ENCODE assay signal across 1 cellular context in genomic region chr1:42214447-42214871, GRCh38.
A peak's percentile ranks its signal among the peaks of the same experiment; 100 is the strongest.
TF ChIP-seq lines count a peak whose summit lies in the region.

No MANE protein-coding gene starts in this region.

TF ChIP-seq in HepG2, 621 proteins besides CTCF, POLR2A, EP300 and RAD21 (continued from another document and continues in another):
- TF ChIP-seq MIXL1 (CRISPR knock-in tag; IDR thresholded peaks at IDR 0.05) = no peak
- TF ChIP-seq DMAP1 (CRISPR knock-in tag; IDR thresholded peaks at IDR 0.05) = no peak
- TF ChIP-seq GLMP (CRISPR knock-in tag; IDR thresholded peaks at IDR 0.05; ENCODE audit: borderline replicate concordance) = no peak
- no peak for TF ChIP-seq MYPOP (CRISPR knock-in tag; IDR thresholded peaks at IDR 0.05)
- no peak for TF ChIP-seq TGIF2 (CRISPR knock-in tag; IDR thresholded peaks at IDR 0.05)
- peak; percentile 73; the same call in 1 of the 2 replicates for TF ChIP-seq NFIC (IDR thresholded peaks at IDR 0.05; ENCODE audit: low read length)
- no peak for TF ChIP-seq KAT2B (IDR thresholded peaks at IDR 0.05; ENCODE audit: borderline replicate concordance, low read depth, low read length)
- peak; percentile 80 for TF ChIP-seq SMAD3 (CRISPR knock-in tag; IDR thresholded peaks at IDR 0.05)
- peak; percentile 35; the same call in 1 of the 2 replicates for TF ChIP-seq ZNF788 (CRISPR knock-in tag; IDR thresholded peaks at IDR 0.05; ENCODE audit: borderline replicate concordance)
- TF ChIP-seq NKX3-1 (CRISPR knock-in tag; IDR thresholded peaks at IDR 0.05) = no peak
- no peak for TF ChIP-seq ZNF235 (CRISPR knock-in tag; IDR thresholded peaks at IDR 0.05; ENCODE audit: borderline replicate concordance)
- no peak for TF ChIP-seq HMGA1 (CRISPR knock-in tag; conservative IDR thresholded peaks at IDR 0.05)
- no peak for TF ChIP-seq HINFP (CRISPR knock-in tag; IDR thresholded peaks at IDR 0.05; ENCODE audit: low read depth)
- TF ChIP-seq ZSCAN31 (CRISPR knock-in tag; IDR thresholded peaks at IDR 0.05; ENCODE audit: low read depth) = 0 out of 2 replicates have a peak, but pooled peaks have one; percentile 18
- TF ChIP-seq HOXD1 (CRISPR knock-in tag; IDR thresholded peaks at IDR 0.05) = no peak
- TF ChIP-seq RERE (CRISPR knock-in tag; IDR thresholded peaks at IDR 0.05; ENCODE audit: low read depth) = peak; percentile 38; the same call in 1 of the 2 replicates
- TF ChIP-seq MAFF (IDR thresholded peaks at IDR 0.05; ENCODE audit: low read depth, low read length) = no peak
- no peak for TF ChIP-seq ZBTB39 (CRISPR knock-in tag; IDR thresholded peaks at IDR 0.05)
- peak; percentile 84; the same call in 1 of the 2 replicates for TF ChIP-seq TBX2 (CRISPR knock-in tag; IDR thresholded peaks at IDR 0.05; ENCODE audit: borderline replicate concordance)
- TF ChIP-seq PITX1 (CRISPR knock-in tag; IDR thresholded peaks at IDR 0.05) = peak; percentile 88
- TF ChIP-seq ZNF850 (CRISPR knock-in tag; conservative IDR thresholded peaks at IDR 0.05) = no peak
- TF ChIP-seq NR2F6 (IDR thresholded peaks at IDR 0.05) = peak; percentile 36; the same call in 1 of the 2 replicates
- TF ChIP-seq NR2F6 (CRISPR knock-in tag; IDR thresholded peaks at IDR 0.05) = peak; percentile 76
- TF ChIP-seq ZNF136 (CRISPR knock-in tag; IDR thresholded peaks at IDR 0.05; ENCODE audit: low read depth) = no peak
- TF ChIP-seq ZNF317 (CRISPR knock-in tag; IDR thresholded peaks at IDR 0.05) = peak; percentile 91
- TF ChIP-seq ESRRA (CRISPR knock-in tag; IDR thresholded peaks at IDR 0.05; ENCODE audit: low read depth) = no peak
- no peak for TF ChIP-seq GZF1 (CRISPR knock-in tag; IDR thresholded peaks at IDR 0.05)
- peak; percentile 57 for TF ChIP-seq ZFX (CRISPR knock-in tag; IDR thresholded peaks at IDR 0.05; ENCODE audit: low read depth)
- TF ChIP-seq MXI1 (IDR thresholded peaks at IDR 0.05; ENCODE audit: borderline replicate concordance, low read depth, low read length) = peak; percentile 19; the same call in 1 of the 3 replicates
- TF ChIP-seq RXRB (CRISPR knock-in tag; IDR thresholded peaks at IDR 0.05; ENCODE audit: borderline replicate concordance) = peak; percentile 92
- no peak for TF ChIP-seq DNMT3B (CRISPR knock-in tag; conservative IDR thresholded peaks at IDR 0.05)
- no peak for TF ChIP-seq CHCHD3 (CRISPR knock-in tag; IDR thresholded peaks at IDR 0.05)
- TF ChIP-seq LBX2 (CRISPR knock-in tag; IDR thresholded peaks at IDR 0.05; ENCODE audit: borderline replicate concordance) = no peak
- peak; percentile 96 for TF ChIP-seq CEBPB (IDR thresholded peaks at IDR 0.05; ENCODE audit: borderline replicate concordance, low read depth, low read length)
- TF ChIP-seq YEATS4 (CRISPR knock-in tag; IDR thresholded peaks at IDR 0.05; ENCODE audit: borderline replicate concordance) = peak; percentile 53; the same call in 1 of the 2 replicates
- TF ChIP-seq BCL3 (CRISPR knock-in tag; IDR thresholded peaks at IDR 0.05) = no peak
- no peak for TF ChIP-seq ZNF263 (CRISPR knock-in tag; IDR thresholded peaks at IDR 0.05)
- peak; percentile 28; the same call in 1 of the 2 replicates for TF ChIP-seq ZNF772 (CRISPR knock-in tag; IDR thresholded peaks at IDR 0.05)
- TF ChIP-seq SRY (CRISPR knock-in tag; IDR thresholded peaks at IDR 0.05) = no peak
- TF ChIP-seq NFKBIZ (CRISPR knock-in tag; IDR thresholded peaks at IDR 0.05) = no peak
- TF ChIP-seq SNAPC5 (CRISPR knock-in tag; IDR thresholded peaks at IDR 0.05; ENCODE audit: borderline replicate concordance) = no peak
- no peak for TF ChIP-seq ZZZ3 (CRISPR knock-in tag; IDR thresholded peaks at IDR 0.05; ENCODE audit: borderline replicate concordance)
- TF ChIP-seq ELF1 (CRISPR knock-in tag; IDR thresholded peaks at IDR 0.05) = peak; percentile 84
- TF ChIP-seq SMYD3 (CRISPR knock-in tag; IDR thresholded peaks at IDR 0.05) = no peak
- no peak for TF ChIP-seq ZNF724P (CRISPR knock-in tag; IDR thresholded peaks at IDR 0.05; ENCODE audit: borderline replicate concordance)
- TF ChIP-seq ZBTB7B (CRISPR knock-in tag; IDR thresholded peaks at IDR 0.05) = no peak
- 0 out of 2 replicates have a peak, but pooled peaks have one; percentile 69 for TF ChIP-seq ZFP1 (CRISPR knock-in tag; IDR thresholded peaks at IDR 0.05)
- TF ChIP-seq THAP11 (CRISPR knock-in tag; IDR thresholded peaks at IDR 0.05) = peak; percentile 63
- 0 out of 2 replicates have a peak, but pooled peaks have one; percentile 13 for TF ChIP-seq ZNF629 (CRISPR knock-in tag; conservative IDR thresholded peaks at IDR 0.05)
- peak; percentile 88 for TF ChIP-seq ZEB1 (IDR thresholded peaks at IDR 0.05; ENCODE audit: insufficient replicate concordance, low read depth)
- peak; percentile 81 for TF ChIP-seq PHF21A (CRISPR knock-in tag; IDR thresholded peaks at IDR 0.05)
- peak; percentile 69; the same call in 1 of the 2 replicates for TF ChIP-seq CREM (IDR thresholded peaks at IDR 0.05)
- TF ChIP-seq CREM (CRISPR knock-in tag; IDR thresholded peaks at IDR 0.05) = no peak
- TF ChIP-seq SRSF4 (IDR thresholded peaks at IDR 0.05; ENCODE audit: low read depth, low read length, poor library complexity, severe bottlenecking) = no peak
- no peak for TF ChIP-seq MBNL3 (CRISPR knock-in tag; conservative IDR thresholded peaks at IDR 0.05)
- TF ChIP-seq NR2F1 (CRISPR knock-in tag; IDR thresholded peaks at IDR 0.05) = no peak
- TF ChIP-seq MED1 (CRISPR knock-in tag; IDR thresholded peaks at IDR 0.05) = peak; percentile 93
- no peak for TF ChIP-seq ZNF891 (CRISPR knock-in tag; IDR thresholded peaks at IDR 0.05)
- no peak for TF ChIP-seq ZNF326 (CRISPR knock-in tag; IDR thresholded peaks at IDR 0.05; ENCODE audit: borderline replicate concordance)
- peak; percentile 86; the same call in 1 of the 2 replicates for TF ChIP-seq ZNF337 (CRISPR knock-in tag; IDR thresholded peaks at IDR 0.05; ENCODE audit: borderline replicate concordance, low read depth)
- TF ChIP-seq ZNF674 (CRISPR knock-in tag; IDR thresholded peaks at IDR 0.05; ENCODE audit: low read depth) = no peak
- peak; percentile 94 for TF ChIP-seq SALL1 (CRISPR knock-in tag; IDR thresholded peaks at IDR 0.05)
- TF ChIP-seq CREB3 (CRISPR knock-in tag; IDR thresholded peaks at IDR 0.05) = no peak
- no peak for TF ChIP-seq ZNF484 (CRISPR knock-in tag; IDR thresholded peaks at IDR 0.05; ENCODE audit: borderline replicate concordance, low read depth)
- peak; percentile 81 for TF ChIP-seq RARA (CRISPR knock-in tag; IDR thresholded peaks at IDR 0.05)
- no peak for TF ChIP-seq ZFP62 (CRISPR knock-in tag; IDR thresholded peaks at IDR 0.05)
- no peak for TF ChIP-seq SMARCC2 (IDR thresholded peaks at IDR 0.05)
- no peak for TF ChIP-seq NFE2L1 (CRISPR knock-in tag; IDR thresholded peaks at IDR 0.05; ENCODE audit: borderline replicate concordance)
